Comparison of ENCODE assay signal across 3 cellular contexts in the genomic region with DNA sequence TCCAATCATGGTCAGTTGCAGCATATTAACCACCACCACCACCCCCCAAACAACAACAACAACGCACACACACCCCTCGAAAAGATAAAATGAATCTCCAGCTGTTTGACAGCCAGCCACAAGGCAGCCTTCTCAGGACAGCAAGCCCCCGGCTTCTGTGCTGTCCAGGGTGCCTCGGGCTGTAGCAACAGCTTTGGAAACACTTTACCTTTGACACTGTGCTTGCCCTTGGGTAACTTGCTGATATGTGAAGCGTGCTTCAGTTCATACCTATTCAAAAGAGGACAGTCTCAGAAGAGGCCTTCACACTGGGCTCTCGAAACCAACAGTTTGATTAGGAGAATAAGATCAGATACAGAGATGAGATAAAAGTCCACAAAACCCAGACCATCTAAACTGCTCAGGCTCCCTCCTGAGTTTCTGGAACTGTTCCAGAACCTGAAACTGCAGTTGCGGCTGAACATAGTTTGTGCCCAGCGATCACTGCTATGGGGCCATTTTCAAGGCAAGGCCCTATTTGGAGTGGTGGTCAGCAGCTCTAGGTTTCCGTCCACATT.
TF ChIP-seq lines count a peak whose summit lies in the region.

No MANE protein-coding gene starts in this region.

TF ChIP-seq in SK-N-SH, 30 proteins besides CTCF, POLR2A, EP300 and RAD21:
- TF ChIP-seq NFIC (IDR thresholded peaks at IDR 0.05; ENCODE audit: borderline replicate concordance), result no peak
- no peak for TF ChIP-seq TEAD4 (IDR thresholded peaks at IDR 0.05; ENCODE audit: borderline replicate concordance, insufficient read depth)
- TF ChIP-seq GATA2 (CRISPR knock-in tag; IDR thresholded peaks at IDR 0.05), result 0 out of 2 replicates have a peak, but pooled peaks have one; percentile 55
- TF ChIP-seq NRF1 (IDR thresholded peaks at IDR 0.05; ENCODE audit: low read depth, low read length), result no peak
- no peak for TF ChIP-seq CHD2 (IDR thresholded peaks at IDR 0.05; ENCODE audit: low read length, partially characterized antibody)
- TF ChIP-seq MXI1 (IDR thresholded peaks at IDR 0.05; ENCODE audit: low read depth, low read length), result peak; percentile 11; the same call in 1 of the 2 replicates
TF ChIP-seq in SK-N-SH: peak in this region for 2.

TF ChIP-seq in SK-N-SH treated with all-trans-retinoic acid at 6 μM for 48 hours, 23 proteins besides CTCF, POLR2A, EP300 and RAD21:
- TF ChIP-seq SNAI2 (CRISPR knock-in tag; IDR thresholded peaks at IDR 0.05), result no peak
- TF ChIP-seq POU6F1 (CRISPR knock-in tag; IDR thresholded peaks at IDR 0.05; ENCODE audit: borderline replicate concordance, low read depth), result no peak
- no peak for TF ChIP-seq ZNF70 (CRISPR knock-in tag; IDR thresholded peaks at IDR 0.05)
- no peak for TF ChIP-seq TOX (CRISPR knock-in tag; IDR thresholded peaks at IDR 0.05; ENCODE audit: borderline replicate concordance)
- TF ChIP-seq ZNF8 (CRISPR knock-in tag; IDR thresholded peaks at IDR 0.05), result no peak
- no peak for TF ChIP-seq ARNTL (CRISPR knock-in tag; IDR thresholded peaks at IDR 0.05; ENCODE audit: borderline replicate concordance, low read depth)
- TF ChIP-seq ESRRG (CRISPR knock-in tag; IDR thresholded peaks at IDR 0.05), result no peak
- TF ChIP-seq ZC3H10 (CRISPR knock-in tag; IDR thresholded peaks at IDR 0.05), result no peak
- no peak for TF ChIP-seq CSRNP3 (CRISPR knock-in tag; IDR thresholded peaks at IDR 0.05)
- no peak for TF ChIP-seq GLIS3 (CRISPR knock-in tag; IDR thresholded peaks at IDR 0.05)

TF ChIP-seq in K562, 482 proteins besides CTCF, POLR2A, EP300 and RAD21:
- no peak for TF ChIP-seq SIX5 (IDR thresholded peaks at IDR 0.05; ENCODE audit: borderline replicate concordance in 1 of 2, insufficient read depth in 1 of 2, low read depth in 1 of 2, low read length in 2 of 2)
- peak; percentile 23; the same call in 1 of the 2 replicates for TF ChIP-seq NFIC (IDR thresholded peaks at IDR 0.05)
